8 cellular contexts compared by ENCODE assay signal in genomic region chr9:127133739-127134167, GRCh38. TPM values are rescaled to one million over a fixed set of nuclear protein-coding genes. Genes with fewer than 3 reads are reported as not detected.
A peak's percentile ranks its signal among the peaks of the same experiment; 100 is the strongest.
DNase-seq lines count a peak whose midpoint lies in the region; ATAC-seq and TF ChIP-seq lines count a peak whose summit lies in the region.

No MANE protein-coding gene starts in this region.

- TF ChIP-seq POLR2A in gastrocnemius medialis (IDR thresholded peaks at IDR 0.05): peak; percentile 31 to 79

- ATAC-seq in gastrocnemius medialis: peak; percentile 40 to 52
- no peak for ATAC-seq in HG03196 (IDR thresholded peaks at IDR 0.05; ENCODE audit: unreplicated experiment)

- H3K4me3 ChIP-seq in gastrocnemius medialis: peak overlapping the region in 2 of 4 donors; percentile 12 to 28

- DNase-seq in GM04503 (ENCODE audit: low read depth): peak; percentile 60
- DNase-seq in anterior cingulate cortex (lab: John Stamatoyannopoulos, UW): peak in 52 of 58 donors; percentile 29 to 88 (median 74)
- DNase-seq in iPS-NIHi11 (ENCODE audit: low spot score): peak; percentile 47
- peak; percentile 82 to 89 for DNase-seq in gastrocnemius medialis
- DNase-seq in stimulated activated naive CD4-positive, alpha-beta T cell treated with Interleukin-2 at 50 U/mL for 16 hours (lab: John Stamatoyannopoulos, UW): no peak
- DNase-seq in NCI-H774 (lab: John Stamatoyannopoulos, UW): no peak
- DNase-seq in DMS79 treated with DMSO at 0.1 percent for 48 hours (lab: John Stamatoyannopoulos, UW): no peak

- no peak for TF ChIP-seq CTCF in gastrocnemius medialis (IDR thresholded peaks at IDR 0.05 in 4 of 5, conservative IDR thresholded peaks at IDR 0.05 in 1 of 5)

- no peaks in the 10 kb centered on the region for H3K9me3 ChIP-seq in gastrocnemius medialis

- H3K36me3 ChIP-seq in gastrocnemius medialis: no peaks in the 10 kb centered on the region

- in situ Hi-C loops in gastrocnemius medialis (cut with MboI; ENCODE audit: low sequenced_read_pairs in 4 of 4): no loop called here

- intact Hi-C loops in gastrocnemius medialis (cut with DNase I; ENCODE audit: low total_unique reads): loop anchor here (10.0 kb wide), 1 partner anchor 329 kb away; the partner anchor contains the start of gene ZBTB43

- H3K27ac ChIP-seq in gastrocnemius medialis: peak overlapping the region; percentile 92 to 98 (median 94)

- no peaks in the 10 kb centered on the region for H3K27me3 ChIP-seq in gastrocnemius medialis

- peaks cover 85 to 87% of the 10 kb centered on the region in 2 donors for H3K4me1 ChIP-seq in gastrocnemius medialis

RNA-seq across cellular contexts. Expression of gene ANGPTL2, which starts 11.3 kb away (rescaled TPM):
- total RNA-seq in gastrocnemius medialis: 10 to 100 TPM in 3 of 4 donors, 1 to 10 TPM in 1; 9.1 to 48.3 (median 12.1) TPM

Comparison
In these comparisons a context has a peak if more than half of its experiments do, and no peak if none do; other contexts are left out.
1. DNase-seq: peak in GM04503 (single experiment), anterior cingulate cortex (52 of 58), iPS-NIHi11 (single experiment) and gastrocnemius medialis (2 of 2); none in stimulated activated naive CD4-positive, alpha-beta T cell treated with Interleukin-2 at 50 U/mL for 16 hours (single experiment), NCI-H774 (single experiment) and DMS79 treated with DMSO at 0.1 percent for 48 hours (single experiment).